Comparison of ENCODE assay signal across 15 cellular contexts in genomic region chr20:63325554-63326313, GRCh38. TPM values are rescaled to one million over a fixed set of nuclear protein-coding genes. Genes with fewer than 3 reads are reported as not detected.
"Had no signal": no experiment of that assay in that cellular context is flagged by ENCODE, and none has a peak within 500 bp of the region (broad histone marks: within the 10 kb centered on the region; RNA-seq: fewer than 3 reads in every experiment).

No MANE protein-coding gene starts in this region.

- H3K4me3 ChIP-seq: adrenal gland, gastroesophageal sphincter, hepatocyte, lower lobe of right lung, right lobe of liver had no signal

- H2AFZ ChIP-seq: hepatocyte had no signal

- H3K79me2 ChIP-seq: hepatocyte had no signal

- ATAC-seq: activated CD4-positive, CD25-positive, alpha-beta regulatory T cell treated with anti-CD3 and anti-CD28 coated beads, Interleukin-2, amount 50 U/mL, for 24 hours; activated T-cell treated with anti-CD3 and anti-CD28 coated beads, Interleukin-2, amount 50 U/mL, for 72 hours; gastroesophageal sphincter; lower lobe of right lung; right lobe of liver had no signal

- DNase-seq: activated naive CD4-positive, alpha-beta T cell; activated T-cell treated with anti-CD3 and anti-CD28 coated beads, Interleukin-2, amount 50 U/mL, for 72 hours; adrenal gland; central memory CD4-positive, alpha-beta T cell; cortex of kidney; effector memory CD4-positive, alpha-beta T cell; lower lobe of right lung; naive B cell had no signal

- H3K27ac ChIP-seq: epithelial cell of prostate, gastroesophageal sphincter, hepatocyte, right lobe of liver had no signal

- H3K4me1 ChIP-seq: adrenal gland, lower lobe of right lung, right lobe of liver had no signal

- H3K4me2 ChIP-seq: hepatocyte had no signal

- H3K9me3 ChIP-seq: adrenal gland, gastroesophageal sphincter, lower lobe of right lung, right lobe of liver had no signal

- H3K36me3 ChIP-seq: adrenal gland, gastroesophageal sphincter, lower lobe of right lung, right lobe of liver had no signal

- H3K27me3 ChIP-seq: hepatocyte, right lobe of liver had no signal

RNA-seq across cellular contexts. Expression of gene COL20A1, which starts 32.7 kb away (rescaled TPM):
- total RNA-seq: gastroesophageal sphincter, hepatocyte, kidney epithelial cell, lower lobe of right lung, right lobe of liver, ureter had no signal
- polyA plus RNA-seq: hepatocyte had no signal

RNA-seq across cellular contexts. Expression of gene CHRNA4, which starts 35.4 kb away (rescaled TPM):
- total RNA-seq: activated T-cell treated with anti-CD3 and anti-CD28 coated beads, Interleukin-2, amount 50 U/mL, for 72 hours; gastroesophageal sphincter; hepatocyte; kidney epithelial cell; lower lobe of right lung; ureter had no signal
